In genomic region chr6:158040804-158041347, GRCh38 we compare ENCODE assay signal across 10 cellular contexts. TPM values are rescaled to one million over a fixed set of nuclear protein-coding genes. Genes with fewer than 3 reads are reported as not detected.
DNase-seq lines count a peak whose midpoint lies in the region; ATAC-seq, FAIRE-seq and TF ChIP-seq lines count a peak whose summit lies in the region.
"Had no signal": no experiment of that assay in that cellular context is flagged by ENCODE, and none has a peak within 500 bp of the region (broad histone marks: within the 10 kb centered on the region; RNA-seq: fewer than 3 reads in every experiment).

No MANE protein-coding gene starts in this region.

- no peak overlapping the region for H3K27ac Mint-ChIP-seq in CD8-positive, alpha-beta T cell

- H3K4me1 ChIP-seq in PC-9 (replicated peaks; ENCODE audit: insufficient read depth) (peaks cover 59% of the 10 kb centered on the region), endocrine pancreas (ENCODE audit: control insufficient read depth, insufficient read depth, low read length) (no peaks in the 10 kb centered on the region)
- peaks cover 11% of the 10 kb centered on the region for H3K4me1 ChIP-seq in CD8-positive, alpha-beta T cell (ENCODE audit: insufficient read depth, low read length)

- H3K36me3 ChIP-seq in PC-9 (ENCODE audit: low read depth) (peaks cover 13% of the 10 kb centered on the region; the same call in 1 of the 2 replicates), endocrine pancreas (ENCODE audit: control insufficient read depth, insufficient read depth, low read length) (no peaks in the 10 kb centered on the region), WERI-Rb-1 (peaks cover 12% of the 10 kb centered on the region)
- no peaks in the 10 kb centered on the region for H3K36me3 ChIP-seq in CD8-positive, alpha-beta T cell (ENCODE audit: insufficient read depth, low read length)

- H3K4me3 ChIP-seq in AG04450 (ENCODE audit: low read depth, low read length) (peak overlapping the region; percentile 31), PC-9 (peak overlapping the region; percentile 32; the same call in 1 of the 2 replicates), endocrine pancreas (ENCODE audit: control insufficient read depth, insufficient read depth, low read length) (no peak overlapping the region), WERI-Rb-1 (ENCODE audit: low read depth, low read length) (no peak overlapping the region)
- no peak overlapping the region for H3K4me3 ChIP-seq in CD8-positive, alpha-beta T cell (ENCODE audit: low read depth, low read length)

- H3K4me1 Mint-ChIP-seq in CD8-positive, alpha-beta T cell (ENCODE audit: low read depth) = peaks cover 17% of the 10 kb centered on the region

- CTCF ChIA-PET in AG04450 (lab: Charles Lee) = interaction anchor here (0.6 to 2.3 kb wide), 3 partner anchors 15 to 58 kb away, joined by 3 to 8 read pairs (median 8); no protein-coding TSS in a partner anchor
- CTCF ChIA-PET in PC-9 (lab: Charles Lee) = no interaction called here
- CTCF ChIA-PET in CD8-positive, alpha-beta T cell (lab: Charles Lee) = interaction anchor here (0.5 to 2.4 kb wide), 5 partner anchors 14 to 70 kb away, joined by 3 to 11 read pairs (median 3); no protein-coding TSS in a partner anchor

- no peak for FAIRE-seq in frontal cortex (lab: Jason Lieb, UNC)

- TF ChIP-seq CTCF in AG04450 (IDR thresholded peaks at IDR 0.05; ENCODE audit: low read depth, low read length) = no peak
- TF ChIP-seq CTCF in PC-9 (conservative IDR thresholded peaks at IDR 0.05) = no peak
- TF ChIP-seq CTCF in omental fat pad (IDR thresholded peaks at IDR 0.05) = no peak
- TF ChIP-seq CTCF in CD8-positive, alpha-beta T cell (IDR thresholded peaks at IDR 0.05) = no peak
- TF ChIP-seq CTCF in WERI-Rb-1 (IDR thresholded peaks at IDR 0.05; ENCODE audit: low read depth, low read length) = no peak

- H3K9me2 ChIP-seq in PC-9 (ENCODE audit: insufficient read depth) = no peaks in the 10 kb centered on the region

- POLR2A ChIA-PET in AG04450 (lab: Yijun Ruan, JAX) (interaction anchor here (1.2 to 1.5 kb wide), 6 partner anchors 10 to 33 kb away, joined by 3 to 9 read pairs (median 6); no protein-coding TSS in a partner anchor), PC-9 (lab: Charles Lee; ENCODE audit: unreplicated experiment) (no interaction called here)
- POLR2A ChIA-PET in CD8-positive, alpha-beta T cell (lab: Charles Lee) = interaction anchor here (0.6 kb wide), 1 partner anchor 160 kb away, joined by 3 read pairs; no protein-coding TSS in a partner anchor

- no peaks in the 10 kb centered on the region; the same call in 1 of the 2 replicates for H3K9me3 ChIP-seq in AG04450 (ENCODE audit: control insufficient read depth, insufficient read depth, low read length)
- no peaks in the 10 kb centered on the region for H3K9me3 ChIP-seq in PC-9 (ENCODE audit: insufficient read depth, low read depth)
- H3K9me3 ChIP-seq in endocrine pancreas (ENCODE audit: control insufficient read depth, low read length) = no peaks in the 10 kb centered on the region
- H3K9me3 ChIP-seq in CD8-positive, alpha-beta T cell (ENCODE audit: low read length) = no peaks in the 10 kb centered on the region
- H3K9me3 ChIP-seq in WERI-Rb-1 (ENCODE audit: severe bottlenecking) = no peaks in the 10 kb centered on the region

- H4K20me1 ChIP-seq in PC-9 (ENCODE audit: insufficient read depth) = peaks cover 3% of the 10 kb centered on the region; the same call in 1 of the 2 replicates

- peaks cover 51% of the 10 kb centered on the region for H3K36me3 Mint-ChIP-seq in CD8-positive, alpha-beta T cell

- peak; percentile 15 for ATAC-seq in omental fat pad (ENCODE audit: low FRiP score)
- ATAC-seq in HG02610 (IDR thresholded peaks at IDR 0.05; ENCODE audit: unreplicated experiment) = no peak
- ATAC-seq in CD8-positive, alpha-beta T cell = no peak
- ATAC-seq: naive thymus-derived CD8-positive, alpha-beta T cell had no signal

- H3K27me3 Mint-ChIP-seq in CD8-positive, alpha-beta T cell (ENCODE audit: low read depth) = no peaks in the 10 kb centered on the region
- H3K27me3 Mint-ChIP-seq: naive thymus-derived CD8-positive, alpha-beta T cell had no signal

- H2AFZ ChIP-seq in PC-9 = no peak overlapping the region

- DNase-seq in AG04450 (ENCODE audit: low read depth, low spot score) = no peak
- DNase-seq in PC-9 = no peak
- no peak for DNase-seq in omental fat pad (ENCODE audit: low spot score)
- no peak for DNase-seq in CD8-positive, alpha-beta T cell
- DNase-seq in WERI-Rb-1 = no peak
- no peak for DNase-seq in frontal cortex (ENCODE audit: low spot score in 2 of 2)
- DNase-seq: NCI-H524 treated with DMSO at 0.1 percent for 48 hours had no signal

- peaks cover 18% of the 10 kb centered on the region for H3K79me2 ChIP-seq in PC-9 (ENCODE audit: low read depth)

- no peaks in the 10 kb centered on the region for H3K9me3 Mint-ChIP-seq in CD8-positive, alpha-beta T cell

- TSS peak; percentile 59 for BruUV-seq in PC-9 (replicated peaks; lab: Mats Ljungman, UMichigan)

- peak overlapping the region; percentile 96 for H3K27ac ChIP-seq in AG04450 (ENCODE audit: low read depth, low read length)
- peak overlapping the region; percentile 90 for H3K27ac ChIP-seq in PC-9
- no peak overlapping the region for H3K27ac ChIP-seq in CD8-positive, alpha-beta T cell (ENCODE audit: low read depth, low read length)
- H3K27ac ChIP-seq in WERI-Rb-1 = no peak overlapping the region

- no peak overlapping the region for H3K4me3 Mint-ChIP-seq in CD8-positive, alpha-beta T cell

- peak overlapping the region; percentile 85 for H3K4me2 ChIP-seq in PC-9

- intact Hi-C loops in PC-9 (cut with micrococcal nuclease; ENCODE audit: unreplicated experiment) = loop anchor here (1.0 kb wide), 5 partner anchors 10 to 58 kb away; no protein-coding TSS in a partner anchor
- intact Hi-C loops in CD8-positive, alpha-beta T cell (cut with DNase I, micrococcal nuclease) = no loop called here

- H3F3A ChIP-seq in PC-9 (ENCODE audit: insufficient read depth, low read depth) = peaks cover 38% of the 10 kb centered on the region

- H3K27me3 ChIP-seq in AG04450 (ENCODE audit: control insufficient read depth, insufficient read depth, low read length) (no peaks in the 10 kb centered on the region), PC-9 (ENCODE audit: insufficient read depth, low read depth) (no peaks in the 10 kb centered on the region), endocrine pancreas (ENCODE audit: control insufficient read depth, insufficient read depth, low read length) (no peaks in the 10 kb centered on the region), WERI-Rb-1 (ENCODE audit: insufficient read depth, low read depth, severe bottlenecking) (no peaks in the 10 kb centered on the region)
- no peaks in the 10 kb centered on the region for H3K27me3 ChIP-seq in CD8-positive, alpha-beta T cell (ENCODE audit: insufficient read depth, low read length)

- peak overlapping the region; percentile 5 for H3K9ac ChIP-seq in endocrine pancreas (ENCODE audit: control insufficient read depth, insufficient read depth, low read length)

RNA-seq across cellular contexts. Expression of gene SYNJ2, which starts 59.2 kb away (rescaled TPM):
- 38.1 and 40.8 TPM in 2 replicates for polyA plus RNA-seq in AG04450 (2011; rRNA removed)
- 63.6 and 78.2 TPM in 2 replicates for polyA minus RNA-seq in AG04450 (2011; rRNA and poly(A)+ RNA removed)
- total RNA-seq in PC-9 (2021) = 30.3 and 39.4 TPM in 2 replicates
- 10 to 100 TPM in 1 of 4 donors, 1 to 10 TPM in 3; 2.3 to 27.6 (median 6.4) TPM for total RNA-seq in omental fat pad
- 10 to 100 TPM; 28.4 to 29.5 TPM for total RNA-seq in CD8-positive, alpha-beta T cell
- total RNA-seq in frontal cortex = 6.5 TPM

Comparison
In these comparisons a context has a peak if more than half of its experiments do, and no peak if none do; other contexts are left out.
1. H3K27ac ChIP-seq: peak in AG04450 (single experiment) and PC-9 (single experiment); none in CD8-positive, alpha-beta T cell (single experiment) and WERI-Rb-1 (single experiment).
2. H3K4me3 ChIP-seq: peak in AG04450 (single experiment) and PC-9 (single experiment); none in endocrine pancreas (single experiment), CD8-positive, alpha-beta T cell (single experiment) and WERI-Rb-1 (single experiment).